31 cellular contexts compared by ENCODE assay signal in the genomic region with DNA sequence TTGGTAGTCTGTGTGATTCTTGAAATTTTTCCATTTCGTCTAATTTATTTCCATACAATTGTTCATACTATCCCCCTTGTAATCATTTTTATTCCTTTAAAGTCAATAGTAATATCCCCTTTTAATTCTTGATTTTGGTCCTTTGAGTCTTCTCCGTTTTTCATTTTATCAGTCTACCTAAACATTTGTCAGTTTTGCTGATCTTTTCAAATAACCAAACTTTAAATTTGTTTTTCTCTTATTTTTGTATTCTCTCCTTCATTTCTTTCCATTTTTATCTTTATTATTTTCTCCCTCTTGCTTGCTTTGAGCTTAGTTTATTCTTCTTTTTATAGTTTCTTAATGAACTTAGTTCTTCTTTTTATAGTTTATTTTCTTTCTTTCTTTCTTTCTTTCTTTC. TPM values are rescaled to one million over a fixed set of nuclear protein-coding genes. Genes with fewer than 3 reads are reported as not detected.
"Had no signal": no experiment of that assay in that cellular context is flagged by ENCODE, and none has a peak within 500 bp of the region (broad histone marks: within the 10 kb centered on the region; RNA-seq: fewer than 3 reads in every experiment).

No MANE protein-coding gene starts in this region.

- H3K4me1 ChIP-seq: body of pancreas, colonic mucosa, gastrocnemius medialis, parathyroid adenoma, psoas muscle, sigmoid colon, thyroid gland, vagina had no signal

- ATAC-seq: activated naive CD4-positive, alpha-beta T cell treated with anti-CD3 and anti-CD28 coated beads, Interleukin-2, amount 50 U/mL, for 72 hours; body of pancreas; gastrocnemius medialis; psoas muscle; stimulated activated memory B cell treated with anti-CD40 and anti-IgM and Interleukin-4, amounts not matched to agents 10 μg/mL and 1 μg/mL and 100 μg/mL, for 72 hours had no signal

- H3K27ac ChIP-seq: adrenal gland, body of pancreas, colonic mucosa, dorsolateral prefrontal cortex, gastrocnemius medialis, left ventricle myocardium inferior, parathyroid adenoma, psoas muscle, sigmoid colon, SK-N-MC, stomach, thyroid gland, vagina had no signal

- H3K9ac ChIP-seq: parathyroid adenoma had no signal

- H3K27me3 ChIP-seq: adrenal gland, body of pancreas, colonic mucosa, sigmoid colon, stomach, thyroid gland, upper lobe of left lung, vagina had no signal

- H3K4me1 Mint-ChIP-seq: neural crest cell had no signal

- H3K27me3 Mint-ChIP-seq: stimulated activated memory B cell treated with anti-CD40 and anti-IgM and Interleukin-4, amounts not matched to agents 10 μg/mL and 1 μg/mL and 100 μg/mL, for 72 hours had no signal

- H3K36me3 ChIP-seq: adrenal gland, colonic mucosa, gastrocnemius medialis, left ventricle myocardium inferior, sigmoid colon, stomach, thyroid gland, upper lobe of left lung, vagina had no signal

- DNase-seq: activated CD4-positive, alpha-beta T cell treated with anti-CD3 and anti-CD28 coated beads for 4 hours; activated CD4-positive, alpha-beta T cell treated with anti-CD3 and anti-CD28 coated beads, Interleukin-2, amount 50 U/mL, for 48 hours; activated CD4-positive, CD25-positive, alpha-beta regulatory T cell; activated CD8-positive, alpha-beta memory T cell treated with anti-CD3 and anti-CD28 coated beads, Interleukin-2, amount 50 U/mL, for 48 hours; activated gamma-delta T cell treated with Interleukin-2 at 50 U/mL for 16 hours; adrenal gland; aorta; body of pancreas; colonic mucosa; dorsolateral prefrontal cortex; effector memory CD4-positive, alpha-beta T cell; erythroblast; gastrocnemius medialis; glutamatergic neuron; left ventricle myocardium inferior; occipital lobe; psoas muscle; sigmoid colon; small intestine; stimulated activated CD4-positive, alpha-beta T cell treated with anti-CD3 and anti-CD28 coated beads, Interleukin-4, amount 100 ng/mL, for 24 hours; stomach; SW 1271; thyroid gland; upper lobe of left lung had no signal

- H3K4me3 ChIP-seq: adrenal gland, body of pancreas, colonic mucosa, dorsolateral prefrontal cortex, gastrocnemius medialis, left ventricle myocardium inferior, lung, psoas muscle, sigmoid colon, SK-N-MC, stomach, thyroid gland, upper lobe of left lung, vagina had no signal

- H3K9me3 ChIP-seq: adrenal gland, body of pancreas, colonic mucosa, gastrocnemius medialis, sigmoid colon, thyroid gland, vagina had no signal

- H3K4me3 Mint-ChIP-seq: neural crest cell; stimulated activated memory B cell treated with anti-CD40 and anti-IgM and Interleukin-4, amounts not matched to agents 10 μg/mL and 1 μg/mL and 100 μg/mL, for 72 hours had no signal

- H3K27ac Mint-ChIP-seq: stimulated activated memory B cell treated with anti-CD40 and anti-IgM and Interleukin-4, amounts not matched to agents 10 μg/mL and 1 μg/mL and 100 μg/mL, for 72 hours had no signal

- H3K36me3 Mint-ChIP-seq: stimulated activated memory B cell treated with anti-CD40 and anti-IgM and Interleukin-4, amounts not matched to agents 10 μg/mL and 1 μg/mL and 100 μg/mL, for 72 hours had no signal

RNA-seq across cellular contexts. Expression of gene SLAMF1, which starts 21.1 kb away (rescaled TPM):
- total RNA-seq: body of pancreas, gastrocnemius medialis, left ventricle myocardium inferior, neural crest cell, occipital lobe had no signal
- polyA plus RNA-seq: aorta had no signal

RNA-seq across cellular contexts. Expression of gene CD48, which starts 43.7 kb away (rescaled TPM):
- total RNA-seq: neural crest cell had no signal
